In genomic region chr3:41265823-41266273, GRCh38 we compare ENCODE assay signal across 1 cellular context.
TF ChIP-seq lines count a peak whose summit lies in the region.

No MANE protein-coding gene starts in this region.

TF ChIP-seq in HepG2, 621 proteins besides CTCF, POLR2A, EP300 and RAD21 (continued from another document and continues in another):
- TF ChIP-seq, protein P1, sequence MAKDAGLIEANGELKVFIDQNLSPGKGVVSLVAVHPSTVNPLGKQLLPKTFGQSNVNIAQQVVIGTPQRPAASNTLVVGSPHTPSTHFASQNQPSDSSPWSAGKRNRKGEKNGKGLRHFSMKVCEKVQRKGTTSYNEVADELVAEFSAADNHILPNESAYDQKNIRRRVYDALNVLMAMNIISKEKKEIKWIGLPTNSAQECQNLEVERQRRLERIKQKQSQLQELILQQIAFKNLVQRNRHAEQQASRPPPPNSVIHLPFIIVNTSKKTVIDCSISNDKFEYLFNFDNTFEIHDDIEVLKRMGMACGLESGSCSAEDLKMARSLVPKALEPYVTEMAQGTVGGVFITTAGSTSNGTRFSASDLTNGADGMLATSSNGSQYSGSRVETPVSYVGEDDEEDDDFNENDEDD (CRISPR knock-in tag; IDR thresholded peaks at IDR 0.05; ENCODE audit: borderline replicate concordance), result 0 out of 2 replicates have a peak, but pooled peaks have one; percentile 20
- TF ChIP-seq SOX13 (IDR thresholded peaks at IDR 0.05) (peak; percentile 41; the same call in 1 of the 2 replicates), SOX13 (CRISPR knock-in tag; conservative IDR thresholded peaks at IDR 0.05 in 1 of 2, IDR thresholded peaks at IDR 0.05 in 1 of 2) (peak in 1 of 2 experiments; percentile 79; a peak in 1 of 4 replicates), NBN (conservative IDR thresholded peaks at IDR 0.05) (no peak), NR2F1 (CRISPR knock-in tag; IDR thresholded peaks at IDR 0.05) (no peak), THYN1 (CRISPR knock-in tag; IDR thresholded peaks at IDR 0.05; ENCODE audit: borderline replicate concordance, low read depth) (no peak), MAFG (CRISPR knock-in tag; IDR thresholded peaks at IDR 0.05) (no peak), NFE2L2 (IDR thresholded peaks at IDR 0.05; ENCODE audit: low read length) (no peak), HMGA1 (CRISPR knock-in tag; conservative IDR thresholded peaks at IDR 0.05) (no peak), SALL2 (CRISPR knock-in tag; IDR thresholded peaks at IDR 0.05) (no peak), SP140L (CRISPR knock-in tag; IDR thresholded peaks at IDR 0.05; ENCODE audit: borderline replicate concordance) (0 out of 2 replicates have a peak, but pooled peaks have one; percentile 52), POLR2G (IDR thresholded peaks at IDR 0.05; ENCODE audit: low read depth, low read length) (peak; percentile 63), RFX3 (CRISPR knock-in tag; IDR thresholded peaks at IDR 0.05) (no peak), MIER3 (CRISPR knock-in tag; IDR thresholded peaks at IDR 0.05; ENCODE audit: borderline replicate concordance) (0 out of 2 replicates have a peak, but pooled peaks have one; percentile 38), SNAI1 (CRISPR knock-in tag; IDR thresholded peaks at IDR 0.05; ENCODE audit: borderline replicate concordance) (no peak), ZNF567 (CRISPR knock-in tag; IDR thresholded peaks at IDR 0.05; ENCODE audit: borderline replicate concordance) (no peak), HNF4A (CRISPR knock-in tag; IDR thresholded peaks at IDR 0.05) (peak; percentile 44), ZBTB8A (CRISPR knock-in tag; IDR thresholded peaks at IDR 0.05; ENCODE audit: borderline replicate concordance, low read depth) (no peak), HOXA3 (CRISPR knock-in tag; IDR thresholded peaks at IDR 0.05) (peak; percentile 36; the same call in 1 of the 2 replicates), CREM (IDR thresholded peaks at IDR 0.05) (peak; percentile 77), CREM (CRISPR knock-in tag; IDR thresholded peaks at IDR 0.05) (no peak), REXO4 (CRISPR knock-in tag; IDR thresholded peaks at IDR 0.05; ENCODE audit: borderline replicate concordance) (no peak), YY1 (IDR thresholded peaks at IDR 0.05; ENCODE audit: insufficient read depth, insufficient replicate concordance, low read depth, low read length) (no peak), SIX1 (CRISPR knock-in tag; IDR thresholded peaks at IDR 0.05; ENCODE audit: borderline replicate concordance) (peak; percentile 52; the same call in 1 of the 2 replicates), ZC3H4 (CRISPR knock-in tag; IDR thresholded peaks at IDR 0.05; ENCODE audit: borderline replicate concordance) (no peak), AHR (CRISPR knock-in tag; IDR thresholded peaks at IDR 0.05) (no peak), ZSCAN12 (CRISPR knock-in tag; IDR thresholded peaks at IDR 0.05) (peak; percentile 86; the same call in 1 of the 2 replicates), ESRRA (CRISPR knock-in tag; IDR thresholded peaks at IDR 0.05; ENCODE audit: low read depth) (0 out of 2 replicates have a peak, but pooled peaks have one; percentile 28), ZNF7 (CRISPR knock-in tag; IDR thresholded peaks at IDR 0.05) (no peak), RXRA (CRISPR knock-in tag; IDR thresholded peaks at IDR 0.05) (no peak; the same call in 1 of the 2 replicates), ZBTB7B (CRISPR knock-in tag; IDR thresholded peaks at IDR 0.05) (peak; percentile 13; the same call in 1 of the 2 replicates), ZFY (CRISPR knock-in tag; IDR thresholded peaks at IDR 0.05) (peak; percentile 48), ZNF891 (CRISPR knock-in tag; IDR thresholded peaks at IDR 0.05) (no peak), ZNF263 (CRISPR knock-in tag; IDR thresholded peaks at IDR 0.05) (no peak), CBX2 (IDR thresholded peaks at IDR 0.05; ENCODE audit: low read depth, low read length) (no peak), CBX2 (CRISPR knock-in tag; IDR thresholded peaks at IDR 0.05; ENCODE audit: low read depth) (no peak)
- TF ChIP-seq, protein P2, sequence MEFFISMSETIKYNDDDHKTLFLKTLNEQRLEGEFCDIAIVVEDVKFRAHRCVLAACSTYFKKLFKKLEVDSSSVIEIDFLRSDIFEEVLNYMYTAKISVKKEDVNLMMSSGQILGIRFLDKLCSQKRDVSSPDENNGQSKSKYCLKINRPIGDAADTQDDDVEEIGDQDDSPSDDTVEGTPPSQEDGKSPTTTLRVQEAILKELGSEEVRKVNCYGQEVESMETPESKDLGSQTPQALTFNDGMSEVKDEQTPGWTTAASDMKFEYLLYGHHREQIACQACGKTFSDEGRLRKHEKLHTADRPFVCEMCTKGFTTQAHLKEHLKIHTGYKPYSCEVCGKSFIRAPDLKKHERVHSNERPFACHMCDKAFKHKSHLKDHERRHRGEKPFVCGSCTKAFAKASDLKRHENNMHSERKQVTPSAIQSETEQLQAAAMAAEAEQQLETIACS (CRISPR knock-in tag; IDR thresholded peaks at IDR 0.05), result no peak
- TF ChIP-seq, protein P3, sequence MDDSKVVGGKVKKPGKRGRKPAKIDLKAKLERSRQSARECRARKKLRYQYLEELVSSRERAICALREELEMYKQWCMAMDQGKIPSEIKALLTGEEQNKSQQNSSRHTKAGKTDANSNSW (CRISPR knock-in tag; IDR thresholded peaks at IDR 0.05; ENCODE audit: borderline replicate concordance), result no peak
- TF ChIP-seq, protein P4, sequence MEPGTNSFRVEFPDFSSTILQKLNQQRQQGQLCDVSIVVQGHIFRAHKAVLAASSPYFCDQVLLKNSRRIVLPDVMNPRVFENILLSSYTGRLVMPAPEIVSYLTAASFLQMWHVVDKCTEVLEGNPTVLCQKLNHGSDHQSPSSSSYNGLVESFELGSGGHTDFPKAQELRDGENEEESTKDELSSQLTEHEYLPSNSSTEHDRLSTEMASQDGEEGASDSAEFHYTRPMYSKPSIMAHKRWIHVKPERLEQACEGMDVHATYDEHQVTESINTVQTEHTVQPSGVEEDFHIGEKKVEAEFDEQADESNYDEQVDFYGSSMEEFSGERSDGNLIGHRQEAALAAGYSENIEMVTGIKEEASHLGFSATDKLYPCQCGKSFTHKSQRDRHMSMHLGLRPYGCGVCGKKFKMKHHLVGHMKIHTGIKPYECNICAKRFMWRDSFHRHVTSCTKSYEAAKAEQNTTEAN (CRISPR knock-in tag; conservative IDR thresholded peaks at IDR 0.05), result 0 out of 2 replicates have a peak, but pooled peaks have one; percentile 38
- TF ChIP-seq, protein P5, sequence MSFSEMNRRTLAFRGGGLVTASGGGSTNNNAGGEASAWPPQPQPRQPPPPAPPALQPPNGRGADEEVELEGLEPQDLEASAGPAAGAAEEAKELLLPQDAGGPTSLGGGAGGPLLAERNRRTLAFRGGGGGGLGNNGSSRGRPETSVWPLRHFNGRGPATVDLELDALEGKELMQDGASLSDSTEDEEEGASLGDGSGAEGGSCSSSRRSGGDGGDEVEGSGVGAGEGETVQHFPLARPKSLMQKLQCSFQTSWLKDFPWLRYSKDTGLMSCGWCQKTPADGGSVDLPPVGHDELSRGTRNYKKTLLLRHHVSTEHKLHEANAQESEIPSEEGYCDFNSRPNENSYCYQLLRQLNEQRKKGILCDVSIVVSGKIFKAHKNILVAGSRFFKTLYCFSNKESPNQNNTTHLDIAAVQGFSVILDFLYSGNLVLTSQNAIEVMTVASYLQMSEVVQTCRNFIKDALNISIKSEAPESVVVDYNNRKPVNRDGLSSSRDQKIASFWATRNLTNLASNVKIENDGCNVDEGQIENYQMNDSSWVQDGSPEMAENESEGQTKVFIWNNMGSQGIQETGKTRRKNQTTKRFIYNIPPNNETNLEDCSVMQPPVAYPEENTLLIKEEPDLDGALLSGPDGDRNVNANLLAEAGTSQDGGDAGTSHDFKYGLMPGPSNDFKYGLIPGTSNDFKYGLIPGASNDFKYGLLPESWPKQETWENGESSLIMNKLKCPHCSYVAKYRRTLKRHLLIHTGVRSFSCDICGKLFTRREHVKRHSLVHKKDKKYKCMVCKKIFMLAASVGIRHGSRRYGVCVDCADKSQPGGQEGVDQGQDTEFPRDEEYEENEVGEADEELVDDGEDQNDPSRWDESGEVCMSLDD (CRISPR knock-in tag; IDR thresholded peaks at IDR 0.05; ENCODE audit: borderline replicate concordance), result no peak
- TF ChIP-seq, protein P6, sequence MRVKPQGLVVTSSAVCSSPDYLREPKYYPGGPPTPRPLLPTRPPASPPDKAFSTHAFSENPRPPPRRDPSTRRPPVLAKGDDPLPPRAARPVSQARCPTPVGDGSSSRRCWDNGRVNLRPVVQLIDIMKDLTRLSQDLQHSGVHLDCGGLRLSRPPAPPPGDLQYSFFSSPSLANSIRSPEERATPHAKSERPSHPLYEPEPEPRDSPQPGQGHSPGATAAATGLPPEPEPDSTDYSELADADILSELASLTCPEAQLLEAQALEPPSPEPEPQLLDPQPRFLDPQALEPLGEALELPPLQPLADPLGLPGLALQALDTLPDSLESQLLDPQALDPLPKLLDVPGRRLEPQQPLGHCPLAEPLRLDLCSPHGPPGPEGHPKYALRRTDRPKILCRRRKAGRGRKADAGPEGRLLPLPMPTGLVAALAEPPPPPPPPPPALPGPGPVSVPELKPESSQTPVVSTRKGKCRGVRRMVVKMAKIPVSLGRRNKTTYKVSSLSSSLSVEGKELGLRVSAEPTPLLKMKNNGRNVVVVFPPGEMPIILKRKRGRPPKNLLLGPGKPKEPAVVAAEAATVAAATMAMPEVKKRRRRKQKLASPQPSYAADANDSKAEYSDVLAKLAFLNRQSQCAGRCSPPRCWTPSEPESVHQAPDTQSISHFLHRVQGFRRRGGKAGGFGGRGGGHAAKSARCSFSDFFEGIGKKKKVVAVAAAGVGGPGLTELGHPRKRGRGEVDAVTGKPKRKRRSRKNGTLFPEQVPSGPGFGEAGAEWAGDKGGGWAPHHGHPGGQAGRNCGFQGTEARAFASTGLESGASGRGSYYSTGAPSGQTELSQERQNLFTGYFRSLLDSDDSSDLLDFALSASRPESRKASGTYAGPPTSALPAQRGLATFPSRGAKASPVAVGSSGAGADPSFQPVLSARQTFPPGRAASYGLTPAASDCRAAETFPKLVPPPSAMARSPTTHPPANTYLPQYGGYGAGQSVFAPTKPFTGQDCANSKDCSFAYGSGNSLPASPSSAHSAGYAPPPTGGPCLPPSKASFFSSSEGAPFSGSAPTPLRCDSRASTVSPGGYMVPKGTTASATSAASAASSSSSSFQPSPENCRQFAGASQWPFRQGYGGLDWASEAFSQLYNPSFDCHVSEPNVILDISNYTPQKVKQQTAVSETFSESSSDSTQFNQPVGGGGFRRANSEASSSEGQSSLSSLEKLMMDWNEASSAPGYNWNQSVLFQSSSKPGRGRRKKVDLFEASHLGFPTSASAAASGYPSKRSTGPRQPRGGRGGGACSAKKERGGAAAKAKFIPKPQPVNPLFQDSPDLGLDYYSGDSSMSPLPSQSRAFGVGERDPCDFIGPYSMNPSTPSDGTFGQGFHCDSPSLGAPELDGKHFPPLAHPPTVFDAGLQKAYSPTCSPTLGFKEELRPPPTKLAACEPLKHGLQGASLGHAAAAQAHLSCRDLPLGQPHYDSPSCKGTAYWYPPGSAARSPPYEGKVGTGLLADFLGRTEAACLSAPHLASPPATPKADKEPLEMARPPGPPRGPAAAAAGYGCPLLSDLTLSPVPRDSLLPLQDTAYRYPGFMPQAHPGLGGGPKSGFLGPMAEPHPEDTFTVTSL (CRISPR knock-in tag; IDR thresholded peaks at IDR 0.05; ENCODE audit: borderline replicate concordance), result peak; percentile 90; the same call in 1 of the 2 replicates
- TF ChIP-seq, protein P7, sequence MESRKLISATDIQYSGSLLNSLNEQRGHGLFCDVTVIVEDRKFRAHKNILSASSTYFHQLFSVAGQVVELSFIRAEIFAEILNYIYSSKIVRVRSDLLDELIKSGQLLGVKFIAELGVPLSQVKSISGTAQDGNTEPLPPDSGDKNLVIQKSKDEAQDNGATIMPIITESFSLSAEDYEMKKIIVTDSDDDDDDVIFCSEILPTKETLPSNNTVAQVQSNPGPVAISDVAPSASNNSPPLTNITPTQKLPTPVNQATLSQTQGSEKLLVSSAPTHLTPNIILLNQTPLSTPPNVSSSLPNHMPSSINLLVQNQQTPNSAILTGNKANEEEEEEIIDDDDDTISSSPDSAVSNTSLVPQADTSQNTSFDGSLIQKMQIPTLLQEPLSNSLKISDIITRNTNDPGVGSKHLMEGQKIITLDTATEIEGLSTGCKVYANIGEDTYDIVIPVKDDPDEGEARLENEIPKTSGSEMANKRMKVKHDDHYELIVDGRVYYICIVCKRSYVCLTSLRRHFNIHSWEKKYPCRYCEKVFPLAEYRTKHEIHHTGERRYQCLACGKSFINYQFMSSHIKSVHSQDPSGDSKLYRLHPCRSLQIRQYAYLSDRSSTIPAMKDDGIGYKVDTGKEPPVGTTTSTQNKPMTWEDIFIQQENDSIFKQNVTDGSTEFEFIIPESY (CRISPR knock-in tag; IDR thresholded peaks at IDR 0.05), result no peak
- TF ChIP-seq, protein P8, sequence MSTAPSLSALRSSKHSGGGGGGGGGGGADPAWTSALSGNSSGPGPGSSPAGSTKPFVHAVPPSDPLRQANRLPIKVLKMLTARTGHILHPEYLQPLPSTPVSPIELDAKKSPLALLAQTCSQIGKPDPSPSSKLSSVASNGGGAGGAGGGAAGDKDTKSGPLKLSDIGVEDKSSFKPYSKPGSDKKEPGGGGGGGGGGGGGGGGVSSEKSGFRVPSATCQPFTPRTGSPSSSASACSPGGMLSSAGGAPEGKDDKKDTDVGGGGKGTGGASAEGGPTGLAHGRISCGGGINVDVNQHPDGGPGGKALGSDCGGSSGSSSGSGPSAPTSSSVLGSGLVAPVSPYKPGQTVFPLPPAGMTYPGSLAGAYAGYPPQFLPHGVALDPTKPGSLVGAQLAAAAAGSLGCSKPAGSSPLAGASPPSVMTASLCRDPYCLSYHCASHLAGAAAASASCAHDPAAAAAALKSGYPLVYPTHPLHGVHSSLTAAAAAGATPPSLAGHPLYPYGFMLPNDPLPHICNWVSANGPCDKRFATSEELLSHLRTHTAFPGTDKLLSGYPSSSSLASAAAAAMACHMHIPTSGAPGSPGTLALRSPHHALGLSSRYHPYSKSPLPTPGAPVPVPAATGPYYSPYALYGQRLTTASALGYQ (CRISPR knock-in tag; IDR thresholded peaks at IDR 0.05), result peak; percentile 67
- TF ChIP-seq, protein P9, sequence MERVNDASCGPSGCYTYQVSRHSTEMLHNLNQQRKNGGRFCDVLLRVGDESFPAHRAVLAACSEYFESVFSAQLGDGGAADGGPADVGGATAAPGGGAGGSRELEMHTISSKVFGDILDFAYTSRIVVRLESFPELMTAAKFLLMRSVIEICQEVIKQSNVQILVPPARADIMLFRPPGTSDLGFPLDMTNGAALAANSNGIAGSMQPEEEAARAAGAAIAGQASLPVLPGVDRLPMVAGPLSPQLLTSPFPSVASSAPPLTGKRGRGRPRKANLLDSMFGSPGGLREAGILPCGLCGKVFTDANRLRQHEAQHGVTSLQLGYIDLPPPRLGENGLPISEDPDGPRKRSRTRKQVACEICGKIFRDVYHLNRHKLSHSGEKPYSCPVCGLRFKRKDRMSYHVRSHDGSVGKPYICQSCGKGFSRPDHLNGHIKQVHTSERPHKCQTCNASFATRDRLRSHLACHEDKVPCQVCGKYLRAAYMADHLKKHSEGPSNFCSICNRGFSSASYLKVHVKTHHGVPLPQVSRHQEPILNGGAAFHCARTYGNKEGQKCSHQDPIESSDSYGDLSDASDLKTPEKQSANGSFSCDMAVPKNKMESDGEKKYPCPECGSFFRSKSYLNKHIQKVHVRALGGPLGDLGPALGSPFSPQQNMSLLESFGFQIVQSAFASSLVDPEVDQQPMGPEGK (CRISPR knock-in tag; IDR thresholded peaks at IDR 0.05), result peak; percentile 59
